Comparison of ENCODE assay signal across 38 cellular contexts in the genomic region with DNA sequence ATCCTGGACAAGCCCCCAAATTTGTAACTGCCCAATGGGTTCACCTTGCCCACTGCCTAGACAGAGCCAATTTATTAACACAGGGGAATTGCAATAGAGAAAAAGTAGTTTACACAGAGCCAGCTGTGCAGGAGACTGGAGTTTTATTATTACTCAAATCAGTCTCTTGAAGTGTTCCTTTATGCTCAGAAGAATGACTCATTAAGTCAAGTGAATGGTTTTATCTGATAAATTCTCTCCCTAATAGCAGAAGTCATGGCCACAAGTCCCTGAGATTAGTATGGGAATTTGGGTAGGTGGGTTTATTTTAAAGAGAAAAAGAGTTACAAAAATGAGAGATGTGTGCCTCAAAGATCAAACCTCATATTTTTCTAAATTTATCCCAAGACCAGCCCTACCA.
"Had no signal": no experiment of that assay in that cellular context is flagged by ENCODE, and none has a peak within 500 bp of the region (broad histone marks: within the 10 kb centered on the region; RNA-seq: fewer than 3 reads in every experiment).

No MANE protein-coding gene starts in this region.

- ATAC-seq: activated CD8-positive, alpha-beta T cell treated with anti-CD3 and anti-CD28 coated beads for 36 hours; activated naive CD4-positive, alpha-beta T cell treated with anti-CD3 and anti-CD28 coated beads, Interleukin-2, amount 50 U/mL, for 72 hours; activated T-cell treated with anti-CD3 and anti-CD28 coated beads, Interleukin-2, amount 50 U/mL, for 4 hours; activated T-cell treated with anti-CD3 and anti-CD28 coated beads, Interleukin-2, amount 50 U/mL, for 72 hours; activated T-helper 17 cell treated with anti-CD3 and anti-CD28 coated beads, Interleukin-2, amount 50 U/mL, for 72 hours had no signal

- H3K4me3 Mint-ChIP-seq: activated B cell treated with CpG ODN at 0.5 μM for 24 hours; activated CD4-positive, alpha-beta memory T cell treated with anti-CD3 and anti-CD28 coated beads for 36 hours; activated CD4-positive, alpha-beta T cell treated with anti-CD3 and anti-CD28 coated beads, Interleukin-2, amount 10 ng/mL, durations not matched to agents 24 days and 14 days; activated CD8-positive, alpha-beta T cell treated with anti-CD3 and anti-CD28 coated beads for 36 hours; activated naive CD4-positive, alpha-beta T cell treated with anti-CD3 and anti-CD28 coated beads for 36 hours; activated naive CD8-positive, alpha-beta T cell treated with anti-CD3 and anti-CD28 coated beads for 36 hours; activated T-cell treated with anti-CD3 and anti-CD28 coated beads, Interleukin-2, amount 50 U/mL, for 4 hours; activated T-cell treated with anti-CD3 and anti-CD28 coated beads, Interleukin-2, amount 50 U/mL, for 72 hours; activated T-helper 1 cell treated with anti-CD3 and anti-CD28 coated beads, Interleukin-12 subunit alpha, Interleukin-12 subunit beta, Interleukin-2, Interleukin-4 antibody, amounts not matched to agents 30 ng/mL and 10 ng/mL and 1 ng/mL, durations not matched to agents 14 hours and 24 hours and 36 hours; activated T-helper 17 cell treated with anti-CD3 and anti-CD28 coated beads, Interleukin-2, amount 50 U/mL, for 72 hours; brain; central memory CD8-positive, alpha-beta T cell; T-helper 1 cell treated with Interleukin-12 subunit alpha and Interleukin-12 subunit beta and Interleukin-4 antibody, amounts not matched to agents 30 μg/mL and 1 μg/mL, for 36 hours; T-helper 2 cell treated with Interferon-gamma antibody and Interleukin-4, amounts not matched to agents 5 μg/mL and 100 μg/mL, for 36 hours had no signal

- DNase-seq: activated B cell treated with CpG ODN at 0.5 μM for 24 hours; activated CD4-positive, alpha-beta memory T cell treated with anti-CD3 and anti-CD28 coated beads for 36 hours; activated CD4-positive, alpha-beta T cell treated with anti-CD3 and anti-CD28 coated beads for 4 hours; activated CD4-positive, alpha-beta T cell treated with anti-CD3 and anti-CD28 coated beads, Interleukin-2, amount 10 ng/mL, durations not matched to agents 24 days and 14 days; activated CD4-positive, alpha-beta T cell treated with anti-CD3 and anti-CD28 coated beads, Interleukin-2, amount 50 U/mL, for 1 hour; activated CD4-positive, alpha-beta T cell treated with anti-CD3 and anti-CD28 coated beads, Interleukin-2, amount 50 U/mL, for 4 hours; activated CD4-positive, CD25-positive, alpha-beta regulatory T cell treated with anti-CD3 and anti-CD28 coated beads, Interleukin-2, amount 50 U/mL, for 72 hours; activated CD8-positive, alpha-beta memory T cell treated with anti-CD3 and anti-CD28 coated beads, Interleukin-2, amount 50 U/mL, for 4 hours; activated CD8-positive, alpha-beta T cell treated with anti-CD3 and anti-CD28 coated beads for 36 hours; activated effector memory CD4-positive, alpha-beta T cell treated with anti-CD3 and anti-CD28 coated beads, Interleukin-2, amount 50 U/mL, for 16 hours; activated gamma-delta T cell treated with Interleukin-2 at 50 U/mL for 16 hours; activated naive CD4-positive, alpha-beta T cell; activated naive CD4-positive, alpha-beta T cell treated with anti-CD3 and anti-CD28 coated beads for 36 hours; activated naive CD4-positive, alpha-beta T cell treated with anti-CD3 and anti-CD28 coated beads, Interleukin-2, amount 50 U/mL, for 16 hours; activated naive CD8-positive, alpha-beta T cell treated with anti-CD3 and anti-CD28 coated beads for 36 hours; activated T-cell treated with anti-CD3 and anti-CD28 coated beads for 4 hours; activated T-cell treated with anti-CD3 and anti-CD28 coated beads, Interleukin-2, amount 50 U/mL, for 1 hour; activated T-cell treated with anti-CD3 and anti-CD28 coated beads, Interleukin-2, amount 50 U/mL, for 4 hours; activated T-cell treated with anti-CD3 and anti-CD28 coated beads, Interleukin-2, amount 50 U/mL, for 72 hours; adrenal gland; amniotic stem cell; aorta; caudate nucleus; cerebellar nuclear complex; T-helper 1 cell; T-helper 2 cell; T-helper 9 cell had no signal

- H3K36me3 ChIP-seq: adrenal gland, cardiac muscle cell had no signal

- FAIRE-seq: bronchial epithelial cell, TTC549 had no signal

- H3K27ac Mint-ChIP-seq: activated B cell treated with CpG ODN at 0.5 μM for 24 hours; activated CD4-positive, alpha-beta memory T cell treated with anti-CD3 and anti-CD28 coated beads for 36 hours; activated CD4-positive, alpha-beta T cell treated with anti-CD3 and anti-CD28 coated beads, Interleukin-2, amount 10 ng/mL, durations not matched to agents 24 days and 14 days; activated CD8-positive, alpha-beta T cell treated with anti-CD3 and anti-CD28 coated beads for 36 hours; activated naive CD4-positive, alpha-beta T cell treated with anti-CD3 and anti-CD28 coated beads for 36 hours; activated naive CD4-positive, alpha-beta T cell treated with anti-CD3 and anti-CD28 coated beads, Interleukin-2, amount 50 U/mL, for 72 hours; activated naive CD8-positive, alpha-beta T cell treated with anti-CD3 and anti-CD28 coated beads for 36 hours; activated T-cell treated with anti-CD3 and anti-CD28 coated beads, Interleukin-2, amount 50 U/mL, for 72 hours; activated T-helper 1 cell treated with anti-CD3 and anti-CD28 coated beads, Interleukin-12 subunit alpha, Interleukin-12 subunit beta, Interleukin-2, Interleukin-4 antibody, amounts not matched to agents 30 ng/mL and 10 ng/mL and 1 ng/mL, durations not matched to agents 14 hours and 24 hours and 36 hours; activated T-helper 17 cell treated with anti-CD3 and anti-CD28 coated beads, Interleukin-2, amount 50 U/mL, for 72 hours; brain; T-helper 1 cell treated with Interleukin-12 subunit alpha and Interleukin-12 subunit beta and Interleukin-4 antibody, amounts not matched to agents 30 μg/mL and 1 μg/mL, for 36 hours; T-helper 2 cell treated with Interferon-gamma antibody and Interleukin-4, amounts not matched to agents 5 μg/mL and 100 μg/mL, for 36 hours had no signal

- H3K4me3 ChIP-seq: adrenal gland, cardiac muscle cell had no signal

- H3K27me3 ChIP-seq: adrenal gland, cardiac muscle cell had no signal

- H3K27ac ChIP-seq: adrenal gland, cardiac muscle cell, VCaP had no signal

- H3K27me3 Mint-ChIP-seq: activated B cell treated with CpG ODN at 0.5 μM for 24 hours; activated CD4-positive, alpha-beta memory T cell treated with anti-CD3 and anti-CD28 coated beads for 36 hours; activated CD4-positive, alpha-beta T cell treated with anti-CD3 and anti-CD28 coated beads, Interleukin-2, amount 10 ng/mL, durations not matched to agents 24 days and 14 days; activated CD8-positive, alpha-beta T cell treated with anti-CD3 and anti-CD28 coated beads for 36 hours; activated naive CD8-positive, alpha-beta T cell treated with anti-CD3 and anti-CD28 coated beads for 36 hours; activated T-helper 17 cell treated with anti-CD3 and anti-CD28 coated beads, Interleukin-2, amount 50 U/mL, for 72 hours; brain; central memory CD8-positive, alpha-beta T cell had no signal

- H3K4me1 ChIP-seq: adrenal gland had no signal

- H3K4me1 Mint-ChIP-seq: activated T-helper 17 cell treated with anti-CD3 and anti-CD28 coated beads, Interleukin-2, amount 50 U/mL, for 72 hours; brain; central memory CD8-positive, alpha-beta T cell had no signal
